In genomic region chr19:55230780-55231179, GRCh38 we compare ENCODE assay signal across 1 cellular context.
TF ChIP-seq lines count a peak whose summit lies in the region.

No MANE protein-coding gene starts in this region.

TF ChIP-seq in HepG2, 621 proteins besides CTCF, POLR2A, EP300 and RAD21:
- TF ChIP-seq KAT7 (CRISPR knock-in tag; IDR thresholded peaks at IDR 0.05; ENCODE audit: borderline replicate concordance) (no peak), AGO2 (optimal IDR thresholded peaks at IDR 0.05; ENCODE audit: low read depth, low read length) (peak; percentile 43)
